Comparison of ENCODE assay signal across 8 cellular contexts in genomic region chr12:93742086-93742934, GRCh38.
DNase-seq lines count a peak whose midpoint lies in the region; ATAC-seq and TF ChIP-seq lines count a peak whose summit lies in the region.

No MANE protein-coding gene starts in this region.

- ATAC-seq in T-cell (replicated peaks in 1 of 4): peak; percentile 90 to 95 (median 92)
- peak; percentile 94 for ATAC-seq in left ventricle myocardium superior

- H3K27me3 Mint-ChIP-seq in T-cell: no peaks in the 10 kb centered on the region

- H3K4me3 Mint-ChIP-seq in T-cell: peak overlapping the region; percentile 76 to 91 (median 83)

- H3K27ac Mint-ChIP-seq in T-cell: peak overlapping the region; percentile 83 to 98

- H3K9me3 Mint-ChIP-seq in T-cell: no peaks in the 10 kb centered on the region

- no peaks in the 10 kb centered on the region for H3K4me1 ChIP-seq in urinary bladder (ENCODE audit: insufficient read depth)

- H3K4me1 Mint-ChIP-seq in T-cell: peaks cover 23 to 57% (median 57%) of the 10 kb centered on the region in 3 donors

- no peaks in the 10 kb centered on the region for H3K36me3 ChIP-seq in urinary bladder (ENCODE audit: insufficient read depth)

- peak overlapping the region; percentile 44 for H3K4me3 ChIP-seq in urinary bladder (ENCODE audit: low read depth, low read length)

- no peaks in the 10 kb centered on the region for H3K36me3 Mint-ChIP-seq in T-cell

- DNase-seq in EH (ENCODE audit: low read depth): peak; percentile 81
- DNase-seq in H4 (ENCODE audit: low spot score): peak; percentile 69
- peak in 32 of 34 experiments; percentile 7 to 60 (median 30) for DNase-seq in T-cell
- peak in 50 of 56 donors; percentile 15 to 81 (median 50) for DNase-seq in amygdala (lab: John Stamatoyannopoulos, UW)
- peak; percentile 87 for DNase-seq in left ventricle myocardium superior
- peak; percentile 91 for DNase-seq in posterior vena cava (ENCODE audit: low spot score)

- WGBS in urinary bladder: under 1% methylated on average over 45 of the region's 45 CpGs

- peak; percentile 52; the same call in 1 of the 2 replicates for TF ChIP-seq CTCF in LNCAP (IDR thresholded peaks at IDR 0.05)

- CTCF ChIA-PET in T-cell (lab: Charles Lee): interaction anchor here (0.6 to 2.6 kb wide), 8 partner anchors 10 to 1330 kb away, joined by 3 to 10 read pairs (median 4); no protein-coding TSS in a partner anchor

- POLR2A ChIA-PET in T-cell (lab: Charles Lee): interaction anchor here in 1 of 2 donors (0.6 kb wide), 1 partner anchor 19 kb away, joined by 3 read pairs; no protein-coding TSS in a partner anchor

- intact Hi-C loops in left ventricle myocardium superior (cut with micrococcal nuclease): loop anchor here (2.0 to 5.0 kb wide), 2 partner anchors 62 to 150 kb away; no protein-coding TSS in a partner anchor
- intact Hi-C loops in posterior vena cava (cut with DNase I): loop anchor here (2.0 to 10.0 kb wide), 3 partner anchors 164 to 238 kb away; partner anchors contain the start of gene SOCS2 (in 1 of the 2)

- H3K27ac ChIP-seq in urinary bladder (ENCODE audit: low read depth): peak overlapping the region; percentile 84

Comparison
In these comparisons a context has a peak if more than half of its experiments do, and no peak if none do; other contexts are left out.
1. Peak in every context shown above with its lines: DNase-seq, ATAC-seq, H3K4me3 ChIP-seq and H3K27ac ChIP-seq.
2. DNase-seq: peak in every context shown above with its lines; median percentile 91 in posterior vena cava; 87 in left ventricle myocardium superior; 81 in EH; 69 in H4; 50 in amygdala; 30 in T-cell.